ENCODE assay signal across 1 cellular context in the genomic region with DNA sequence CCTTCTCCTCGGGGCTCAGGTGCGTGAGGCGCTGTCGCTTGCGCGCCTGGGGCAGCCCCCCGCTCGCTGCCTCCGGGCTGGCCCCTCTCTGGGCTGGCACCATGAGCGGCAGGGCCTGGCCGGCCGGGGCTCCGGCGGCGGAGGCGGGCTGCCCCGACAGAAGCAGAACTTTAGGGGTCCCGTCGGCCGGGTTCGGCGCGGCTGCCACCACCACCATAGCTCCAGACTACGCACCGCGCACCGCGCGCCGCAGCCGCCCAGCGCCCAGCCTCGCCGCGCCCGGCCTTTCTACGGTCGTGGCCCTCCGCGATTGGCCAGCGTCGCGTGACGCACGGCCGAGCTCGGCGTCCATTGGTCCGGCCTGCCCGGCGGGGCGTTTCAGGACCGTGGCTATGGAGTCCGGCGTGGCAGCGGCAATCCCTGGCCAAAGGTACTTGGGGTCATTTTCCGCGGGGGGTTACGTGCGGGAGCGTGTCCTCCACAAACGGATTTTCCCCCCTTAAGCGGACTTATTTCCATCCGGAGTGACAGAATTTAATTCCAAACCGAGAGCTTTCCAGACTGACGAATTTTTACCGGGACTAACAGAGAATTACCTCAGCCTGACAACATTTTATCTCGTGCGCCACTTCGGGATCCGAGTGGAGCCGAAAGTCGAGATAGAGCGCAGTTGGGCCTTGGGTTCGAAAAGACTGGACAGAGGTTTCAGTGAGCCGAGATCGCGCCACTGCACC.
TF ChIP-seq lines count a peak whose summit lies in the region.

A gene (minus strand): TSS at position 262 of the 734 bp plus-strand sequence.

TF ChIP-seq in HEK293, 187 proteins besides CTCF, POLR2A, EP300 and RAD21 (continued from another document and continues in another):
- TF ChIP-seq, protein P1, sequence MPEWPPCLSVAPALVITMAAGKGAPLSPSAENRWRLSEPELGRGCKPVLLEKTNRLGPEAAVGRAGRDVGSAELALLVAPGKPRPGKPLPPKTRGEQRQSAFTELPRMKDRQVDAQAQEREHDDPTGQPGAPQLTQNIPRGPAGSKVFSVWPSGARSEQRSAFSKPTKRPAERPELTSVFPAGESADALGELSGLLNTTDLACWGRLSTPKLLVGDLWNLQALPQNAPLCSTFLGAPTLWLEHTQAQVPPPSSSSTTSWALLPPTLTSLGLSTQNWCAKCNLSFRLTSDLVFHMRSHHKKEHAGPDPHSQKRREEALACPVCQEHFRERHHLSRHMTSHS (tag by site-specific recombination; IDR thresholded peaks at IDR 0.05): no peak
- TF ChIP-seq, protein P2, sequence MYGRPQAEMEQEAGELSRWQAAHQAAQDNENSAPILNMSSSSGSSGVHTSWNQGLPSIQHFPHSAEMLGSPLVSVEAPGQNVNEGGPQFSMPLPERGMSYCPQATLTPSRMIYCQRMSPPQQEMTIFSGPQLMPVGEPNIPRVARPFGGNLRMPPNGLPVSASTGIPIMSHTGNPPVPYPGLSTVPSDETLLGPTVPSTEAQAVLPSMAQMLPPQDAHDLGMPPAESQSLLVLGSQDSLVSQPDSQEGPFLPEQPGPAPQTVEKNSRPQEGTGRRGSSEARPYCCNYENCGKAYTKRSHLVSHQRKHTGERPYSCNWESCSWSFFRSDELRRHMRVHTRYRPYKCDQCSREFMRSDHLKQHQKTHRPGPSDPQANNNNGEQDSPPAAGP (tag by site-specific recombination; IDR thresholded peaks at IDR 0.05): no peak
- TF ChIP-seq KLF8 (tag by site-specific recombination; IDR thresholded peaks at IDR 0.05) (peak; percentile 52; the same call in 1 of the 2 replicates), ZNF391 (tag by site-specific recombination; IDR thresholded peaks at IDR 0.05; ENCODE audit: borderline replicate concordance, low read depth) (no peak), ZNF707 (tag by site-specific recombination; IDR thresholded peaks at IDR 0.05) (no peak), ZBTB17 (tag by site-specific recombination; IDR thresholded peaks at IDR 0.05) (peak; percentile 82), GFI1B (tag by site-specific recombination; IDR thresholded peaks at IDR 0.05) (no peak), ZNF514 (tag by site-specific recombination; IDR thresholded peaks at IDR 0.05) (no peak), ZNF350 (tag by site-specific recombination; IDR thresholded peaks at IDR 0.05) (no peak), ZNF555 (tag by site-specific recombination; conservative IDR thresholded peaks at IDR 0.05) (no peak), ZNF175 (tag by site-specific recombination; IDR thresholded peaks at IDR 0.05) (no peak), SCRT2 (tag by site-specific recombination; IDR thresholded peaks at IDR 0.05) (no peak), YY1 (tag by site-specific recombination; IDR thresholded peaks at IDR 0.05) (no peak; the same call in 1 of the 2 replicates), ZSCAN30 (tag by site-specific recombination; IDR thresholded peaks at IDR 0.05) (peak; percentile 20; the same call in 1 of the 2 replicates), PRDM1 (tag by site-specific recombination; IDR thresholded peaks at IDR 0.05) (no peak), ZNF521 (tag by site-specific recombination; IDR thresholded peaks at IDR 0.05) (no peak), ZNF660 (tag by site-specific recombination; IDR thresholded peaks at IDR 0.05) (peak; percentile 45), ZNF121 (tag by site-specific recombination; IDR thresholded peaks at IDR 0.05) (no peak), ZNF701 (tag by site-specific recombination; IDR thresholded peaks at IDR 0.05) (no peak), ZNF146 (tag by site-specific recombination; IDR thresholded peaks at IDR 0.05) (no peak), ZNF248 (tag by site-specific recombination; IDR thresholded peaks at IDR 0.05) (no peak), SCRT1 (tag by site-specific recombination; IDR thresholded peaks at IDR 0.05; ENCODE audit: borderline replicate concordance) (no peak), ZNF677 (tag by site-specific recombination; IDR thresholded peaks at IDR 0.05) (no peak), TRIM28 (IDR thresholded peaks at IDR 0.05; ENCODE audit: borderline replicate concordance, low read length) (no peak), ZNF274 (IDR thresholded peaks at IDR 0.05; ENCODE audit: low read length) (no peak), ZNF274 (tag by site-specific recombination; IDR thresholded peaks at IDR 0.05; ENCODE audit: borderline replicate concordance) (no peak), ZNF157 (tag by site-specific recombination; IDR thresholded peaks at IDR 0.05) (no peak), ZNF416 (tag by site-specific recombination; IDR thresholded peaks at IDR 0.05) (no peak), ZEB2 (tag by site-specific recombination; IDR thresholded peaks at IDR 0.05) (peak; percentile 61; the same call in 1 of the 2 replicates), ZNF335 (tag by site-specific recombination; conservative IDR thresholded peaks at IDR 0.05) (peak; percentile 74), ZNF184 (tag by site-specific recombination; IDR thresholded peaks at IDR 0.05) (no peak), ZNF19 (tag by site-specific recombination; IDR thresholded peaks at IDR 0.05; ENCODE audit: low read depth) (no peak)
- TF ChIP-seq, protein P3, sequence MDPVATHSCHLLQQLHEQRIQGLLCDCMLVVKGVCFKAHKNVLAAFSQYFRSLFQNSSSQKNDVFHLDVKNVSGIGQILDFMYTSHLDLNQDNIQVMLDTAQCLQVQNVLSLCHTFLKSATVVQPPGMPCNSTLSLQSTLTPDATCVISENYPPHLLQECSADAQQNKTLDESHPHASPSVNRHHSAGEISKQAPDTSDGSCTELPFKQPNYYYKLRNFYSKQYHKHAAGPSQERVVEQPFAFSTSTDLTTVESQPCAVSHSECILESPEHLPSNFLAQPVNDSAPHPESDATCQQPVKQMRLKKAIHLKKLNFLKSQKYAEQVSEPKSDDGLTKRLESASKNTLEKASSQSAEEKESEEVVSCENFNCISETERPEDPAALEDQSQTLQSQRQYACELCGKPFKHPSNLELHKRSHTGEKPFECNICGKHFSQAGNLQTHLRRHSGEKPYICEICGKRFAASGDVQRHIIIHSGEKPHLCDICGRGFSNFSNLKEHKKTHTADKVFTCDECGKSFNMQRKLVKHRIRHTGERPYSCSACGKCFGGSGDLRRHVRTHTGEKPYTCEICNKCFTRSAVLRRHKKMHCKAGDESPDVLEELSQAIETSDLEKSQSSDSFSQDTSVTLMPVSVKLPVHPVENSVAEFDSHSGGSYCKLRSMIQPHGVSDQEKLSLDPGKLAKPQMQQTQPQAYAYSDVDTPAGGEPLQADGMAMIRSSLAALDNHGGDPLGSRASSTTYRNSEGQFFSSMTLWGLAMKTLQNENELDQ (tag by site-specific recombination; IDR thresholded peaks at IDR 0.05; ENCODE audit: low read depth): no peak
- TF ChIP-seq, protein P4, sequence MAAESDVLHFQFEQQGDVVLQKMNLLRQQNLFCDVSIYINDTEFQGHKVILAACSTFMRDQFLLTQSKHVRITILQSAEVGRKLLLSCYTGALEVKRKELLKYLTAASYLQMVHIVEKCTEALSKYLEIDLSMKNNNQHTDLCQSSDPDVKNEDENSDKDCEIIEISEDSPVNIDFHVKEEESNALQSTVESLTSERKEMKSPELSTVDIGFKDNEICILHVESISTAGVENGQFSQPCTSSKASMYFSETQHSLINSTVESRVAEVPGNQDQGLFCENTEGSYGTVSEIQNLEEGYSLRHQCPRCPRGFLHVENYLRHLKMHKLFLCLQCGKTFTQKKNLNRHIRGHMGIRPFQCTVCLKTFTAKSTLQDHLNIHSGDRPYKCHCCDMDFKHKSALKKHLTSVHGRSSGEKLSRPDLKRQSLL (tag by site-specific recombination; IDR thresholded peaks at IDR 0.05): 0 out of 2 replicates have a peak, but pooled peaks have one; percentile 14
- TF ChIP-seq, protein P5, sequence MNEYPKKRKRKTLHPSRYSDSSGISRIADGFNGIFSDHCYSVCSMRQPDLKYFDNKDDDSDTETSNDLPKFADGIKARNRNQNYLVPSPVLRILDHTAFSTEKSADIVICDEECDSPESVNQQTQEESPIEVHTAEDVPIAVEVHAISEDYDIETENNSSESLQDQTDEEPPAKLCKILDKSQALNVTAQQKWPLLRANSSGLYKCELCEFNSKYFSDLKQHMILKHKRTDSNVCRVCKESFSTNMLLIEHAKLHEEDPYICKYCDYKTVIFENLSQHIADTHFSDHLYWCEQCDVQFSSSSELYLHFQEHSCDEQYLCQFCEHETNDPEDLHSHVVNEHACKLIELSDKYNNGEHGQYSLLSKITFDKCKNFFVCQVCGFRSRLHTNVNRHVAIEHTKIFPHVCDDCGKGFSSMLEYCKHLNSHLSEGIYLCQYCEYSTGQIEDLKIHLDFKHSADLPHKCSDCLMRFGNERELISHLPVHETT (tag by site-specific recombination; IDR thresholded peaks at IDR 0.05): no peak
- TF ChIP-seq, protein P6, sequence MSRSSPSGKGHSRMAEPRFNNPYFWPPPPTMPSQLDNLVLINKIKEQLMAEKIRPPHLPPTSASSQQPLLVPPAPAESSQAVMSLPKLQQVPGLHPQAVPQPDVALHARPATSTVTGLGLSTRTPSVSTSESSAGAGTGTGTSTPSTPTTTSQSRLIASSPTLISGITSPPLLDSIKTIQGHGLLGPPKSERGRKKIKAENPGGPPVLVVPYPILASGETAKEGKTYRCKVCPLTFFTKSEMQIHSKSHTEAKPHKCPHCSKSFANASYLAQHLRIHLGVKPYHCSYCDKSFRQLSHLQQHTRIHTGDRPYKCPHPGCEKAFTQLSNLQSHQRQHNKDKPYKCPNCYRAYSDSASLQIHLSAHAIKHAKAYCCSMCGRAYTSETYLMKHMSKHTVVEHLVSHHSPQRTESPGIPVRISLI (tag by site-specific recombination; IDR thresholded peaks at IDR 0.05): no peak
- TF ChIP-seq, protein P7, sequence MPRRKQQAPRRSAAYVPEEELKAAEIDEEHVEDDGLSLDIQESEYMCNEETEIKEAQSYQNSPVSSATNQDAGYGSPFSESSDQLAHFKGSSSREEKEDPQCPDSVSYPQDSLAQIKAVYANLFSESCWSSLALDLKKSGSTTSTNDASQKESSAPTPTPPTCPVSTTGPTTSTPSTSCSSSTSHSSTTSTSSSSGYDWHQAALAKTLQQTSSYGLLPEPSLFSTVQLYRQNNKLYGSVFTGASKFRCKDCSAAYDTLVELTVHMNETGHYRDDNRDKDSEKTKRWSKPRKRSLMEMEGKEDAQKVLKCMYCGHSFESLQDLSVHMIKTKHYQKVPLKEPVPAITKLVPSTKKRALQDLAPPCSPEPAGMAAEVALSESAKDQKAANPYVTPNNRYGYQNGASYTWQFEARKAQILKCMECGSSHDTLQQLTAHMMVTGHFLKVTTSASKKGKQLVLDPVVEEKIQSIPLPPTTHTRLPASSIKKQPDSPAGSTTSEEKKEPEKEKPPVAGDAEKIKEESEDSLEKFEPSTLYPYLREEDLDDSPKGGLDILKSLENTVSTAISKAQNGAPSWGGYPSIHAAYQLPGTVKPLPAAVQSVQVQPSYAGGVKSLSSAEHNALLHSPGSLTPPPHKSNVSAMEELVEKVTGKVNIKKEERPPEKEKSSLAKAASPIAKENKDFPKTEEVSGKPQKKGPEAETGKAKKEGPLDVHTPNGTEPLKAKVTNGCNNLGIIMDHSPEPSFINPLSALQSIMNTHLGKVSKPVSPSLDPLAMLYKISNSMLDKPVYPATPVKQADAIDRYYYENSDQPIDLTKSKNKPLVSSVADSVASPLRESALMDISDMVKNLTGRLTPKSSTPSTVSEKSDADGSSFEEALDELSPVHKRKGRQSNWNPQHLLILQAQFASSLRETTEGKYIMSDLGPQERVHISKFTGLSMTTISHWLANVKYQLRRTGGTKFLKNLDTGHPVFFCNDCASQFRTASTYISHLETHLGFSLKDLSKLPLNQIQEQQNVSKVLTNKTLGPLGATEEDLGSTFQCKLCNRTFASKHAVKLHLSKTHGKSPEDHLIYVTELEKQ (tag by site-specific recombination; IDR thresholded peaks at IDR 0.05; ENCODE audit: borderline replicate concordance): no peak
- TF ChIP-seq, protein P8, sequence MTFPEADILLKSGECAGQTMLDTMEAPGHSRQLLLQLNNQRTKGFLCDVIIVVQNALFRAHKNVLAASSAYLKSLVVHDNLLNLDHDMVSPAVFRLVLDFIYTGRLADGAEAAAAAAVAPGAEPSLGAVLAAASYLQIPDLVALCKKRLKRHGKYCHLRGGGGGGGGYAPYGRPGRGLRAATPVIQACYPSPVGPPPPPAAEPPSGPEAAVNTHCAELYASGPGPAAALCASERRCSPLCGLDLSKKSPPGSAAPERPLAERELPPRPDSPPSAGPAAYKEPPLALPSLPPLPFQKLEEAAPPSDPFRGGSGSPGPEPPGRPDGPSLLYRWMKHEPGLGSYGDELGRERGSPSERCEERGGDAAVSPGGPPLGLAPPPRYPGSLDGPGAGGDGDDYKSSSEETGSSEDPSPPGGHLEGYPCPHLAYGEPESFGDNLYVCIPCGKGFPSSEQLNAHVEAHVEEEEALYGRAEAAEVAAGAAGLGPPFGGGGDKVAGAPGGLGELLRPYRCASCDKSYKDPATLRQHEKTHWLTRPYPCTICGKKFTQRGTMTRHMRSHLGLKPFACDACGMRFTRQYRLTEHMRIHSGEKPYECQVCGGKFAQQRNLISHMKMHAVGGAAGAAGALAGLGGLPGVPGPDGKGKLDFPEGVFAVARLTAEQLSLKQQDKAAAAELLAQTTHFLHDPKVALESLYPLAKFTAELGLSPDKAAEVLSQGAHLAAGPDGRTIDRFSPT (tag by site-specific recombination; IDR thresholded peaks at IDR 0.05): no peak
- TF ChIP-seq, protein P9, sequence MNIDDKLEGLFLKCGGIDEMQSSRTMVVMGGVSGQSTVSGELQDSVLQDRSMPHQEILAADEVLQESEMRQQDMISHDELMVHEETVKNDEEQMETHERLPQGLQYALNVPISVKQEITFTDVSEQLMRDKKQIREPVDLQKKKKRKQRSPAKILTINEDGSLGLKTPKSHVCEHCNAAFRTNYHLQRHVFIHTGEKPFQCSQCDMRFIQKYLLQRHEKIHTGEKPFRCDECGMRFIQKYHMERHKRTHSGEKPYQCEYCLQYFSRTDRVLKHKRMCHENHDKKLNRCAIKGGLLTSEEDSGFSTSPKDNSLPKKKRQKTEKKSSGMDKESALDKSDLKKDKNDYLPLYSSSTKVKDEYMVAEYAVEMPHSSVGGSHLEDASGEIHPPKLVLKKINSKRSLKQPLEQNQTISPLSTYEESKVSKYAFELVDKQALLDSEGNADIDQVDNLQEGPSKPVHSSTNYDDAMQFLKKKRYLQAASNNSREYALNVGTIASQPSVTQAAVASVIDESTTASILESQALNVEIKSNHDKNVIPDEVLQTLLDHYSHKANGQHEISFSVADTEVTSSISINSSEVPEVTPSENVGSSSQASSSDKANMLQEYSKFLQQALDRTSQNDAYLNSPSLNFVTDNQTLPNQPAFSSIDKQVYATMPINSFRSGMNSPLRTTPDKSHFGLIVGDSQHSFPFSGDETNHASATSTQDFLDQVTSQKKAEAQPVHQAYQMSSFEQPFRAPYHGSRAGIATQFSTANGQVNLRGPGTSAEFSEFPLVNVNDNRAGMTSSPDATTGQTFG (tag by site-specific recombination; IDR thresholded peaks at IDR 0.05; ENCODE audit: borderline replicate concordance): no peak
- TF ChIP-seq, protein P10, sequence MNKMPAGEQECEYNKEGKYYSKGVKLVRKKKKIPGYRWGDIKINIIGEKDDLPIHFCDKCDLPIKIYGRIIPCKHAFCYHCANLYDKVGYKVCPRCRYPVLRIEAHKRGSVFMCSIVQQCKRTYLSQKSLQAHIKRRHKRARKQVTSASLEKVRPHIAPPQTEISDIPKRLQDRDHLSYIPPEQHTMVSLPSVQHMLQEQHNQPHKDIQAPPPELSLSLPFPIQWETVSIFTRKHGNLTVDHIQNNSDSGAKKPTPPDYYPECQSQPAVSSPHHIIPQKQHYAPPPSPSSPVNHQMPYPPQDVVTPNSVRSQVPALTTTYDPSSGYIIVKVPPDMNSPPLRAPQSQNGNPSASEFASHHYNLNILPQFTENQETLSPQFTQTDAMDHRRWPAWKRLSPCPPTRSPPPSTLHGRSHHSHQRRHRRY (tag by site-specific recombination; IDR thresholded peaks at IDR 0.05): no peak
